ENCODE assay signal across 10 cellular contexts in genomic region chr11:6392251-6392650, GRCh38. TPM values are rescaled to one million over a fixed set of nuclear protein-coding genes. Genes with fewer than 3 reads are reported as not detected.
A peak's percentile ranks its signal among the peaks of the same experiment; 100 is the strongest.
DNase-seq lines count a peak whose midpoint lies in the region; ATAC-seq and TF ChIP-seq lines count a peak whose summit lies in the region.
"Not testable (repeated sequence)": the region's sequence is repeated elsewhere in the genome, so short reads cannot be mapped to it uniquely, and the experiment has no call there.
"Had no signal": no experiment of that assay in that cellular context is flagged by ENCODE, and none has a peak within 500 bp of the region (broad histone marks: within the 10 kb centered on the region; RNA-seq: fewer than 3 reads in every experiment).

No MANE protein-coding gene starts in this region.

- H3K4me1 Mint-ChIP-seq in CD4-positive, CD25-positive, alpha-beta regulatory T cell, result peaks cover 33 to 81% (median 44%) of the 10 kb centered on the region in 4 donors
- peaks cover 7 to 27% (median 18%) of the 10 kb centered on the region in 3 donors for H3K4me1 Mint-ChIP-seq in IgD-negative memory B cell
- H3K4me1 Mint-ChIP-seq in activated CD4-positive, alpha-beta memory T cell treated with anti-CD3 and anti-CD28 coated beads for 36 hours (ENCODE audit: low read depth), result peaks cover 50% of the 10 kb centered on the region
- H3K4me1 Mint-ChIP-seq in activated T-helper 17 cell treated with anti-CD3 and anti-CD28 coated beads, Interleukin-2, amount 50 U/mL, for 72 hours, result peaks cover 18% of the 10 kb centered on the region
- H3K4me1 Mint-ChIP-seq in brain, result peaks cover 48% of the 10 kb centered on the region
- peaks cover 21% of the 10 kb centered on the region for H3K4me1 Mint-ChIP-seq in mesothelial cell of epicardium
- peaks cover 28% of the 10 kb centered on the region for H3K4me1 Mint-ChIP-seq in nephron progenitor cell
- H3K4me1 Mint-ChIP-seq in stimulated activated naive CD8-positive, alpha-beta T cell treated with anti-CD3 and anti-CD28 coated beads, Interleukin-15, amount 100 ng/mL, for 72 hours, result peaks cover 79% of the 10 kb centered on the region

- not testable (repeated sequence) for H3K9me3 Mint-ChIP-seq in CD4-positive, CD25-positive, alpha-beta regulatory T cell; IgD-negative memory B cell; activated CD4-positive, alpha-beta memory T cell treated with anti-CD3 and anti-CD28 coated beads for 36 hours; activated T-helper 17 cell treated with anti-CD3 and anti-CD28 coated beads, Interleukin-2, amount 50 U/mL, for 72 hours; brain; mesothelial cell of epicardium; nephron progenitor cell; stimulated activated naive CD8-positive, alpha-beta T cell treated with anti-CD3 and anti-CD28 coated beads, Interleukin-15, amount 100 ng/mL, for 72 hours

- ATAC-seq in CD4-positive, CD25-positive, alpha-beta regulatory T cell (ENCODE audit: low read depth in 2 of 2); activated T-helper 17 cell treated with anti-CD3 and anti-CD28 coated beads, Interleukin-2, amount 50 U/mL, for 72 hours (replicated peaks); stimulated activated naive CD8-positive, alpha-beta T cell treated with anti-CD3 and anti-CD28 coated beads, Interleukin-15, amount 100 ng/mL, for 72 hours: not testable (repeated sequence)

- H3K27me3 Mint-ChIP-seq in CD4-positive, CD25-positive, alpha-beta regulatory T cell; IgD-negative memory B cell; activated CD4-positive, alpha-beta memory T cell treated with anti-CD3 and anti-CD28 coated beads for 36 hours; activated T-helper 17 cell treated with anti-CD3 and anti-CD28 coated beads, Interleukin-2, amount 50 U/mL, for 72 hours; brain; mesothelial cell of epicardium (ENCODE audit: low read depth); nephron progenitor cell (ENCODE audit: low read depth, poor library complexity); stimulated activated naive CD8-positive, alpha-beta T cell treated with anti-CD3 and anti-CD28 coated beads, Interleukin-15, amount 100 ng/mL, for 72 hours: not testable (repeated sequence)

- not testable (repeated sequence) for DNase-seq in CD4-positive, CD25-positive, alpha-beta regulatory T cell; activated CD4-positive, alpha-beta memory T cell treated with anti-CD3 and anti-CD28 coated beads for 36 hours; mesothelial cell of epicardium (ENCODE audit: low spot score in 2 of 2, unreplicated experiment in 2 of 2); nephron progenitor cell; stimulated activated naive CD8-positive, alpha-beta T cell treated with anti-CD3 and anti-CD28 coated beads, Interleukin-15, amount 100 ng/mL, for 72 hours

- peak overlapping the region; percentile 40 for H3K4me3 ChIP-seq in CD4-positive, CD25-positive, alpha-beta regulatory T cell (ENCODE audit: low read depth, low read length)

- H3K27me3 ChIP-seq in CD4-positive, CD25-positive, alpha-beta regulatory T cell (ENCODE audit: control insufficient read depth, insufficient read depth, low read length), result not testable (repeated sequence)

- not testable (repeated sequence) for TF ChIP-seq CTCF in brain (conservative IDR thresholded peaks at IDR 0.05); mesothelial cell of epicardium (IDR thresholded peaks at IDR 0.05; ENCODE audit: unreplicated experiment); nephron progenitor cell (IDR thresholded peaks at IDR 0.05)

- H3K36me3 ChIP-seq in CD4-positive, CD25-positive, alpha-beta regulatory T cell (ENCODE audit: control insufficient read depth, insufficient read depth, low read length), result peaks cover 23% of the 10 kb centered on the region

- CTCF ChIA-PET in activated CD4-positive, alpha-beta memory T cell treated with anti-CD3 and anti-CD28 coated beads for 36 hours (lab: Charles Lee), result interaction anchor here (1.0 to 8.6 kb wide), 4 partner anchors 13 to 51 kb away, joined by 3 to 65 read pairs (median 5); no protein-coding TSS in a partner anchor

- peaks cover 45% of the 10 kb centered on the region for H3K4me1 ChIP-seq in CD4-positive, CD25-positive, alpha-beta regulatory T cell (ENCODE audit: control insufficient read depth, insufficient read depth, low read length, poor library complexity, severe bottlenecking)

- H3K27ac ChIP-seq in CD4-positive, CD25-positive, alpha-beta regulatory T cell (ENCODE audit: insufficient read depth, low read length, poor library complexity, severe bottlenecking), result peak overlapping the region; percentile 55

- intact Hi-C loops in activated CD4-positive, alpha-beta memory T cell treated with anti-CD3 and anti-CD28 coated beads for 36 hours (cut with micrococcal nuclease), result loop anchor here (5.0 kb wide), 1 partner anchor 355 kb away; no protein-coding TSS in a partner anchor

- peak overlapping the region in 2 of 3 donors; percentile 55 to 97 for H3K27ac Mint-ChIP-seq in CD4-positive, CD25-positive, alpha-beta regulatory T cell
- H3K27ac Mint-ChIP-seq in IgD-negative memory B cell (peak overlapping the region in 1 of 3 donors; percentile 43), brain (peak overlapping the region in 2 of 5 experiments; percentile 43 to 72)
- H3K27ac Mint-ChIP-seq in activated CD4-positive, alpha-beta memory T cell treated with anti-CD3 and anti-CD28 coated beads for 36 hours, result peak overlapping the region; percentile 16
- not testable (repeated sequence) for H3K27ac Mint-ChIP-seq in activated T-helper 17 cell treated with anti-CD3 and anti-CD28 coated beads, Interleukin-2, amount 50 U/mL, for 72 hours; mesothelial cell of epicardium; nephron progenitor cell; stimulated activated naive CD8-positive, alpha-beta T cell treated with anti-CD3 and anti-CD28 coated beads, Interleukin-15, amount 100 ng/mL, for 72 hours

- peak overlapping the region; percentile 85 to 94 (median 92) for H3K4me3 Mint-ChIP-seq in CD4-positive, CD25-positive, alpha-beta regulatory T cell
- peak overlapping the region; percentile 30 to 95 (median 58) for H3K4me3 Mint-ChIP-seq in IgD-negative memory B cell
- H3K4me3 Mint-ChIP-seq in activated CD4-positive, alpha-beta memory T cell treated with anti-CD3 and anti-CD28 coated beads for 36 hours, result not testable (repeated sequence)
- H3K4me3 Mint-ChIP-seq in activated T-helper 17 cell treated with anti-CD3 and anti-CD28 coated beads, Interleukin-2, amount 50 U/mL, for 72 hours, result peak overlapping the region; percentile 56
- H3K4me3 Mint-ChIP-seq in brain, result peak overlapping the region; percentile 39 to 94 (median 89)
- peak overlapping the region; percentile 28 for H3K4me3 Mint-ChIP-seq in mesothelial cell of epicardium
- H3K4me3 Mint-ChIP-seq in nephron progenitor cell, result peak overlapping the region; percentile 54
- peak overlapping the region; percentile 91 to 93 for H3K4me3 Mint-ChIP-seq in stimulated activated naive CD8-positive, alpha-beta T cell treated with anti-CD3 and anti-CD28 coated beads, Interleukin-15, amount 100 ng/mL, for 72 hours

- H3K36me3 Mint-ChIP-seq in CD4-positive, CD25-positive, alpha-beta regulatory T cell, result peaks cover 18% of the 10 kb centered on the region
- H3K36me3 Mint-ChIP-seq in IgD-negative memory B cell; activated CD4-positive, alpha-beta memory T cell treated with anti-CD3 and anti-CD28 coated beads for 36 hours; activated T-helper 17 cell treated with anti-CD3 and anti-CD28 coated beads, Interleukin-2, amount 50 U/mL, for 72 hours (ENCODE audit: low read depth); brain; mesothelial cell of epicardium; nephron progenitor cell (ENCODE audit: low read depth): not testable (repeated sequence)

- H3K9me3 ChIP-seq in CD4-positive, CD25-positive, alpha-beta regulatory T cell (ENCODE audit: control insufficient read depth in 2 of 2, low read length in 2 of 2), result not testable (repeated sequence)

- POLR2A ChIA-PET in activated CD4-positive, alpha-beta memory T cell treated with anti-CD3 and anti-CD28 coated beads for 36 hours (lab: Charles Lee), result interaction anchor here (2.5 kb wide), 1 partner anchor 10 kb away, joined by 7 read pairs; no protein-coding TSS in a partner anchor

RNA-seq across cellular contexts. Expression of gene SMPD1, which starts 2.0 kb away (rescaled TPM):
- 43.7 TPM for total RNA-seq in CD4-positive, CD25-positive, alpha-beta regulatory T cell
- polyA plus RNA-seq in CD4-positive, CD25-positive, alpha-beta regulatory T cell, result 10 to 100 TPM; 11.4 to 15.7 (median 13.3) TPM
- 4.9 TPM for polyA plus RNA-seq in IgD-negative memory B cell
- 10 to 100 TPM; 23.4 to 23.8 TPM for total RNA-seq in activated CD4-positive, alpha-beta memory T cell treated with anti-CD3 and anti-CD28 coated beads for 36 hours
- total RNA-seq in activated T-helper 17 cell treated with anti-CD3 and anti-CD28 coated beads, Interleukin-2, amount 50 U/mL, for 72 hours, result 10 to 100 TPM; 12.9 to 15.2 TPM
- 47.2 TPM for polyA plus RNA-seq in brain (ENCODE audit: insufficient read depth, low read depth, low replicate concordance)
- 24.9 to 27.2 TPM (median 27.1 TPM) in 3 replicates for total RNA-seq in mesothelial cell of epicardium

RNA-seq across cellular contexts. Expression of gene APBB1, which starts 26.6 kb away (rescaled TPM):
- total RNA-seq in CD4-positive, CD25-positive, alpha-beta regulatory T cell, result 95.8 TPM
- 100 to 1,000 TPM in 3 of 4 donors, 10 to 100 TPM in 1; 89.0 to 134 (median 121) TPM for polyA plus RNA-seq in CD4-positive, CD25-positive, alpha-beta regulatory T cell
- polyA plus RNA-seq in IgD-negative memory B cell (21.4 TPM), brain (ENCODE audit: insufficient read depth, low read depth, low replicate concordance) (200 TPM)
- total RNA-seq in activated CD4-positive, alpha-beta memory T cell treated with anti-CD3 and anti-CD28 coated beads for 36 hours, result 10 to 100 TPM; 51.6 to 55.3 TPM
- total RNA-seq in activated T-helper 17 cell treated with anti-CD3 and anti-CD28 coated beads, Interleukin-2, amount 50 U/mL, for 72 hours, result 10 to 100 TPM; 46.1 to 62.5 TPM
- 61.7 to 64.2 TPM (median 62.4 TPM) in 3 replicates for total RNA-seq in mesothelial cell of epicardium

RNA-seq across cellular contexts. Expression of gene HPX, which starts 48.5 kb away (rescaled TPM):
- 1.5 TPM for total RNA-seq in CD4-positive, CD25-positive, alpha-beta regulatory T cell
- polyA plus RNA-seq in CD4-positive, CD25-positive, alpha-beta regulatory T cell, result not detected
- polyA plus RNA-seq in IgD-negative memory B cell, result 0.46 TPM
- total RNA-seq in activated CD4-positive, alpha-beta memory T cell treated with anti-CD3 and anti-CD28 coated beads for 36 hours, result under 1 TPM in 1 of 2 experiments, not detected in 1; 0.56 TPM
- total RNA-seq in activated T-helper 17 cell treated with anti-CD3 and anti-CD28 coated beads, Interleukin-2, amount 50 U/mL, for 72 hours, result 1 to 10 TPM in 1 of 2 donors, under 1 TPM in 1; 0.58 to 1.3 TPM
- polyA plus RNA-seq in brain (ENCODE audit: insufficient read depth, low read depth, low replicate concordance), result 0.61 TPM
- 5.2 to 9.9 TPM (median 9.5 TPM) in 3 replicates for total RNA-seq in mesothelial cell of epicardium
- total RNA-seq: G401 had no signal
- polyA plus RNA-seq: CD14-positive monocyte had no signal
